ENCODE assay signal across 15 cellular contexts in genomic region chr9:78026416-78026815, GRCh38. TPM values are rescaled to one million over a fixed set of nuclear protein-coding genes. Genes with fewer than 3 reads are reported as not detected.
A peak's percentile ranks its signal among the peaks of the same experiment; 100 is the strongest.
DNase-seq lines count a peak whose midpoint lies in the region; ATAC-seq and TF ChIP-seq lines count a peak whose summit lies in the region.
"Had no signal": no experiment of that assay in that cellular context is flagged by ENCODE, and none has a peak within 500 bp of the region (broad histone marks: within the 10 kb centered on the region; RNA-seq: fewer than 3 reads in every experiment).

No MANE protein-coding gene starts in this region.

- H2BK5ac ChIP-seq in mesenchymal stem cell (ENCODE audit: low read depth, low read length, poor library complexity, severe bottlenecking), result no peak overlapping the region

- no peak overlapping the region for H3K4ac ChIP-seq in mesenchymal stem cell (ENCODE audit: low read depth in 1 of 2, low read length in 2 of 2)

- H3K9me3 Mint-ChIP-seq in MCF 10A (ENCODE audit: unreplicated experiment) (no peaks in the 10 kb centered on the region), chondrocyte (ENCODE audit: low read depth) (no peaks in the 10 kb centered on the region)
- no peaks in the 10 kb centered on the region for H3K9me3 Mint-ChIP-seq in activated CD8-positive, alpha-beta T cell treated with anti-CD3 and anti-CD28 coated beads for 36 hours
- H3K9me3 Mint-ChIP-seq in activated T-helper 17 cell treated with anti-CD3 and anti-CD28 coated beads, Interleukin-2, amount 50 U/mL, for 72 hours, result no peaks in the 10 kb centered on the region
- H3K9me3 Mint-ChIP-seq: activated CD4-positive, alpha-beta memory T cell treated with anti-CD3 and anti-CD28 coated beads for 36 hours; activated naive CD4-positive, alpha-beta T cell treated with anti-CD3 and anti-CD28 coated beads, Interleukin-2, amount 50 U/mL, for 24 hours; nephron had no signal

- TF ChIP-seq POLR2A in breast epithelium (IDR thresholded peaks at IDR 0.05), result no peak
- TF ChIP-seq POLR2A in upper lobe of left lung (IDR thresholded peaks at IDR 0.05), result no peak

- H3K27ac ChIP-seq in breast epithelium, result peak overlapping the region in 1 of 2 donors; percentile 21
- peak overlapping the region; percentile 6 for H3K27ac ChIP-seq in mesenchymal stem cell (ENCODE audit: low read length, poor library complexity, severe bottlenecking)
- H3K27ac ChIP-seq in upper lobe of left lung, result peak overlapping the region in 3 of 4 donors; percentile 6 to 57 (median 49)

- H3K27me3 Mint-ChIP-seq in MCF 10A (ENCODE audit: insufficient read depth, unreplicated experiment), result no peaks in the 10 kb centered on the region
- H3K27me3 Mint-ChIP-seq in chondrocyte (ENCODE audit: low read depth), result no peaks in the 10 kb centered on the region
- no peaks in the 10 kb centered on the region for H3K27me3 Mint-ChIP-seq in activated CD8-positive, alpha-beta T cell treated with anti-CD3 and anti-CD28 coated beads for 36 hours
- no peaks in the 10 kb centered on the region for H3K27me3 Mint-ChIP-seq in activated T-helper 17 cell treated with anti-CD3 and anti-CD28 coated beads, Interleukin-2, amount 50 U/mL, for 72 hours
- H3K27me3 Mint-ChIP-seq: activated CD4-positive, alpha-beta memory T cell treated with anti-CD3 and anti-CD28 coated beads for 36 hours; activated naive CD4-positive, alpha-beta T cell treated with anti-CD3 and anti-CD28 coated beads, Interleukin-2, amount 50 U/mL, for 24 hours had no signal

- H3K9me3 ChIP-seq in breast epithelium (no peaks in the 10 kb centered on the region), mesenchymal stem cell (ENCODE audit: control insufficient read depth, low read length) (no peaks in the 10 kb centered on the region), upper lobe of left lung (no peaks in the 10 kb centered on the region)

- no peak overlapping the region for H2AFZ ChIP-seq in mesenchymal stem cell (ENCODE audit: low read depth, low read length)

- H3K4me2 ChIP-seq in mesenchymal stem cell (ENCODE audit: low read length, poor library complexity, severe bottlenecking), result peak overlapping the region; percentile 7

- no peak overlapping the region for H3K18ac ChIP-seq in mesenchymal stem cell (ENCODE audit: low read depth in 1 of 2, low read length in 2 of 2)

- BruUV-seq in MCF 10A (replicated peaks; lab: Mats Ljungman, UMichigan), result no TSS peak

- DNase-seq in MCF 10A (ENCODE audit: unreplicated experiment) (peak; percentile 25), breast epithelium (ENCODE audit: low spot score in 2 of 2) (no peak), chondrocyte (ENCODE audit: low spot score) (no peak), mesenchymal stem cell (peak; percentile 66), upper lobe of left lung (no peak)
- DNase-seq in activated CD8-positive, alpha-beta T cell treated with anti-CD3 and anti-CD28 coated beads for 36 hours, result no peak
- no peak for DNase-seq in stimulated activated CD4-positive, alpha-beta T cell treated with anti-CD3 and anti-CD28 coated beads, Interleukin-1b, Interleukin-23, amount 100 ng/mL, for 48 hours
- DNase-seq: activated CD4-positive, alpha-beta memory T cell treated with anti-CD3 and anti-CD28 coated beads for 36 hours; DMS153; NCI-H1092; stimulated activated CD4-positive, alpha-beta T cell treated with anti-CD3 and anti-CD28 coated beads, Interleukin-12 subunit alpha, Interleukin-12 subunit beta, amount 100 ng/mL, for 4 hours; T1000 had no signal

- WGBS in mesenchymal stem cell, result 80% methylated on average over 1 of the region's 1 CpG
- WGBS in upper lobe of left lung, 2 donors, result 58 to 76% methylated on average over 1 of the region's 1 CpG

- H3K27ac Mint-ChIP-seq in MCF 10A (ENCODE audit: low read depth, unreplicated experiment) (peak overlapping the region; percentile 27), chondrocyte (ENCODE audit: unreplicated experiment) (peak overlapping the region; percentile 78)
- H3K27ac Mint-ChIP-seq in activated CD8-positive, alpha-beta T cell treated with anti-CD3 and anti-CD28 coated beads for 36 hours, result no peak overlapping the region
- H3K27ac Mint-ChIP-seq in activated T-helper 17 cell treated with anti-CD3 and anti-CD28 coated beads, Interleukin-2, amount 50 U/mL, for 72 hours, result no peak overlapping the region
- H3K27ac Mint-ChIP-seq: activated CD4-positive, alpha-beta memory T cell treated with anti-CD3 and anti-CD28 coated beads for 36 hours; activated naive CD4-positive, alpha-beta T cell treated with anti-CD3 and anti-CD28 coated beads, Interleukin-2, amount 50 U/mL, for 24 hours had no signal

- H3K4me1 Mint-ChIP-seq in MCF 10A (ENCODE audit: insufficient read depth, unreplicated experiment) (peaks cover 48% of the 10 kb centered on the region), chondrocyte (ENCODE audit: low read depth) (peaks cover 79% of the 10 kb centered on the region)
- H3K4me1 Mint-ChIP-seq in activated CD8-positive, alpha-beta T cell treated with anti-CD3 and anti-CD28 coated beads for 36 hours (ENCODE audit: low read depth), result peaks cover 35% of the 10 kb centered on the region
- H3K4me1 Mint-ChIP-seq in activated T-helper 17 cell treated with anti-CD3 and anti-CD28 coated beads, Interleukin-2, amount 50 U/mL, for 72 hours, result peaks cover 33% of the 10 kb centered on the region

- H3K36me3 ChIP-seq in breast epithelium (no peaks in the 10 kb centered on the region), mesenchymal stem cell (ENCODE audit: control insufficient read depth in 1 of 2, insufficient read depth in 2 of 2, low read depth in 1 of 2, low read length in 2 of 2) (no peaks in the 10 kb centered on the region), upper lobe of left lung (no peaks in the 10 kb centered on the region)

- peaks cover 0 to 16% of the 10 kb centered on the region in 2 donors for H3K4me1 ChIP-seq in breast epithelium
- peaks cover 9% of the 10 kb centered on the region for H3K4me1 ChIP-seq in mesenchymal stem cell (ENCODE audit: control insufficient read depth, insufficient read depth, low read depth, low read length)
- H3K4me1 ChIP-seq in upper lobe of left lung, result peaks cover 52 to 85% (median 62%) of the 10 kb centered on the region in 4 donors

- no peak overlapping the region for H2BK12ac ChIP-seq in mesenchymal stem cell (ENCODE audit: low read length in 2 of 2)

- no peak overlapping the region for H3K23ac ChIP-seq in mesenchymal stem cell (ENCODE audit: low read length in 2 of 2)

- no peaks in the 10 kb centered on the region for H3K79me1 ChIP-seq in mesenchymal stem cell (replicated peaks; ENCODE audit: low read length, poor library complexity, severe bottlenecking)

- POLR2A ChIA-PET in MCF 10A (lab: Yijun Ruan, JAX), result interaction anchor here (0.7 to 2.9 kb wide), 7 partner anchors 12 to 209 kb away, joined by 3 to 22 read pairs (median 3); partner anchors contain the start of gene CEP78
- POLR2A ChIA-PET in activated CD8-positive, alpha-beta T cell treated with anti-CD3 and anti-CD28 coated beads for 36 hours (lab: Charles Lee), result no interaction called here

- no peak for TF ChIP-seq EP300 in upper lobe of left lung (IDR thresholded peaks at IDR 0.05)

- CTCF ChIA-PET in MCF 10A (lab: Yijun Ruan, JAX), result interaction anchor here (1.0 to 3.4 kb wide), 5 partner anchors 9 to 45 kb away, joined by 4 to 18 read pairs (median 5); no protein-coding TSS in a partner anchor
- CTCF ChIA-PET in activated CD8-positive, alpha-beta T cell treated with anti-CD3 and anti-CD28 coated beads for 36 hours (lab: Charles Lee), result interaction anchor here (0.6 to 3.5 kb wide), 3 partner anchors 9 to 88 kb away, joined by 3 to 17 read pairs (median 5); no protein-coding TSS in a partner anchor

- no peak overlapping the region for H3K14ac ChIP-seq in mesenchymal stem cell (ENCODE audit: low read length in 2 of 2)

- no peak overlapping the region for H4K91ac ChIP-seq in mesenchymal stem cell (ENCODE audit: low read length)

- no peak overlapping the region for H3K9ac ChIP-seq in mesenchymal stem cell (ENCODE audit: low read length)

- H3K4me3 ChIP-seq in breast epithelium, result peak overlapping the region in 1 of 3 donors; percentile 13
- H3K4me3 ChIP-seq in mesenchymal stem cell (ENCODE audit: insufficient read depth in 1 of 2, low read depth in 1 of 2, low read length in 2 of 2), result peak overlapping the region in 1 of 2 experiments; percentile 20
- peak overlapping the region in 1 of 4 donors; percentile 12 for H3K4me3 ChIP-seq in upper lobe of left lung

- no peak overlapping the region for H4K8ac ChIP-seq in mesenchymal stem cell (ENCODE audit: low read length)

- H2BK15ac ChIP-seq in mesenchymal stem cell (ENCODE audit: low read depth, poor library complexity, severe bottlenecking), result no peak overlapping the region

- ATAC-seq in upper lobe of left lung (ENCODE audit: low FRiP score in 2 of 2), result no peak
- ATAC-seq in activated CD8-positive, alpha-beta T cell treated with anti-CD3 and anti-CD28 coated beads for 36 hours, result no peak
- ATAC-seq in activated T-helper 17 cell treated with anti-CD3 and anti-CD28 coated beads, Interleukin-2, amount 50 U/mL, for 72 hours (replicated peaks), result no peak

- H2AK5ac ChIP-seq in mesenchymal stem cell (ENCODE audit: low read length, severe bottlenecking), result peak overlapping the region; percentile 12

- H3K4me3 Mint-ChIP-seq in MCF 10A (ENCODE audit: unreplicated experiment) (no peak overlapping the region), chondrocyte (ENCODE audit: unreplicated experiment) (no peak overlapping the region)
- H3K4me3 Mint-ChIP-seq in activated CD8-positive, alpha-beta T cell treated with anti-CD3 and anti-CD28 coated beads for 36 hours, result no peak overlapping the region
- H3K4me3 Mint-ChIP-seq in activated T-helper 17 cell treated with anti-CD3 and anti-CD28 coated beads, Interleukin-2, amount 50 U/mL, for 72 hours, result no peak overlapping the region
- H3K4me3 Mint-ChIP-seq: activated CD4-positive, alpha-beta memory T cell treated with anti-CD3 and anti-CD28 coated beads for 36 hours; activated naive CD4-positive, alpha-beta T cell treated with anti-CD3 and anti-CD28 coated beads, Interleukin-2, amount 50 U/mL, for 24 hours; nephron had no signal

- no peak overlapping the region for H2BK120ac ChIP-seq in mesenchymal stem cell (ENCODE audit: low read depth, low read length)

- H3K27me3 ChIP-seq in breast epithelium (no peaks in the 10 kb centered on the region), mesenchymal stem cell (ENCODE audit: control insufficient read depth in 1 of 2, insufficient read depth in 1 of 2, low read length in 2 of 2) (no peaks in the 10 kb centered on the region), upper lobe of left lung (no peaks in the 10 kb centered on the region)

- H3K36me3 Mint-ChIP-seq in MCF 10A (ENCODE audit: insufficient read depth, unreplicated experiment) (no peaks in the 10 kb centered on the region), chondrocyte (ENCODE audit: low read depth) (no peaks in the 10 kb centered on the region)
- H3K36me3 Mint-ChIP-seq in activated CD8-positive, alpha-beta T cell treated with anti-CD3 and anti-CD28 coated beads for 36 hours (ENCODE audit: low read depth), result peaks cover 10% of the 10 kb centered on the region
- peaks cover 5% of the 10 kb centered on the region for H3K36me3 Mint-ChIP-seq in activated T-helper 17 cell treated with anti-CD3 and anti-CD28 coated beads, Interleukin-2, amount 50 U/mL, for 72 hours (ENCODE audit: low read depth)
- H3K36me3 Mint-ChIP-seq: activated naive CD4-positive, alpha-beta T cell treated with anti-CD3 and anti-CD28 coated beads, Interleukin-2, amount 50 U/mL, for 24 hours had no signal

- intact Hi-C loops in MCF 10A (cut with micrococcal nuclease) (no loop called here), breast epithelium (cut with DNase I; ENCODE audit: low total_unique reads) (no loop called here)
- intact Hi-C loops in activated CD8-positive, alpha-beta T cell treated with anti-CD3 and anti-CD28 coated beads for 36 hours (cut with micrococcal nuclease), result no loop called here

- TF ChIP-seq CTCF in MCF 10A (IDR thresholded peaks at IDR 0.05; ENCODE audit: unreplicated experiment) (no peak), breast epithelium (IDR thresholded peaks at IDR 0.05) (no peak), chondrocyte (IDR thresholded peaks at IDR 0.05) (no peak), upper lobe of left lung (IDR thresholded peaks at IDR 0.05) (no peak)
- no peak for TF ChIP-seq CTCF in activated CD8-positive, alpha-beta T cell treated with anti-CD3 and anti-CD28 coated beads for 36 hours (IDR thresholded peaks at IDR 0.05)

RNA-seq across cellular contexts. Expression of gene GNAQ, which starts 5.2 kb away (rescaled TPM):
- total RNA-seq in MCF 10A (2022) (38.1 and 38.2 TPM in 2 replicates), breast epithelium (10 to 100 TPM; 39.0 to 49.3 (median 47.2) TPM), chondrocyte (73.8 to 88.3 TPM (median 87.0 TPM) in 3 replicates), upper lobe of left lung (100 to 1,000 TPM in 3 of 6 donors, 10 to 100 TPM in 3; 50.3 to 117 (median 94.3) TPM)
- 27.9 TPM for polyA plus RNA-seq in mesenchymal stem cell (2013, experiment 1 of 2)
- polyA plus RNA-seq in mesenchymal stem cell (2013, experiment 2 of 2), result 28.5 TPM
- total RNA-seq in activated CD8-positive, alpha-beta T cell treated with anti-CD3 and anti-CD28 coated beads for 36 hours, result 10 to 100 TPM; 17.8 to 18.1 TPM
- 10 to 100 TPM; 12.8 to 18.5 TPM for total RNA-seq in activated T-helper 17 cell treated with anti-CD3 and anti-CD28 coated beads, Interleukin-2, amount 50 U/mL, for 72 hours

Comparison
In these comparisons a context has a peak if more than half of its experiments do, and no peak if none do; other contexts are left out.
1. DNase-seq: peak in MCF 10A (single experiment) and mesenchymal stem cell (single experiment); none in breast epithelium (0 of 2), chondrocyte (single experiment), upper lobe of left lung (0 of 2), activated CD8-positive, alpha-beta T cell treated with anti-CD3 and anti-CD28 coated beads for 36 hours (single experiment) and stimulated activated CD4-positive, alpha-beta T cell treated with anti-CD3 and anti-CD28 coated beads, Interleukin-1b, Interleukin-23, amount 100 ng/mL, for 48 hours (single experiment).
2. H3K27ac Mint-ChIP-seq: peak in MCF 10A (single experiment) and chondrocyte (single experiment); none in activated CD8-positive, alpha-beta T cell treated with anti-CD3 and anti-CD28 coated beads for 36 hours (single experiment) and activated T-helper 17 cell treated with anti-CD3 and anti-CD28 coated beads, Interleukin-2, amount 50 U/mL, for 72 hours (single experiment).